In genomic region chr12:49664591-49665146, GRCh38 we compare ENCODE assay signal across 9 cellular contexts. TPM values are rescaled to one million over a fixed set of nuclear protein-coding genes. Genes with fewer than 3 reads are reported as not detected.
DNase-seq lines count a peak whose midpoint lies in the region; ATAC-seq and TF ChIP-seq lines count a peak whose summit lies in the region.
"Had no signal": no experiment of that assay in that cellular context is flagged by ENCODE, and none has a peak within 500 bp of the region (broad histone marks: within the 10 kb centered on the region; RNA-seq: fewer than 3 reads in every experiment).

No MANE protein-coding gene starts in this region.

- H2AK5ac ChIP-seq in neuronal stem cell (ENCODE audit: low read depth, low read length), result no peak overlapping the region

- H3K36me3 ChIP-seq in neuronal stem cell (replicated peaks in 1 of 2; ENCODE audit: control insufficient read depth in 2 of 2, insufficient read depth in 2 of 2, low read length in 2 of 2) (peaks cover 2 to 38% of the 10 kb centered on the region in 2 donors), suprapubic skin (no peaks in the 10 kb centered on the region), Karpas-422 (ENCODE audit: insufficient read depth, low read length) (no peaks in the 10 kb centered on the region)

- no peak overlapping the region for H2BK120ac ChIP-seq in neuronal stem cell (ENCODE audit: low read depth, low read length)

- H3K4me3 ChIP-seq in neuronal stem cell (ENCODE audit: low read length in 2 of 2) (no peak overlapping the region), suprapubic skin (no peak overlapping the region), Karpas-422 (ENCODE audit: low read length) (no peak overlapping the region)
- H3K4me3 ChIP-seq: SK-N-MC had no signal

- no peaks in the 10 kb centered on the region for H3K27me3 ChIP-seq in neuronal stem cell (ENCODE audit: control insufficient read depth in 3 of 3, insufficient read depth in 3 of 3, low read depth in 1 of 3, low read length in 3 of 3)
- H3K27me3 ChIP-seq in suprapubic skin, result no peaks in the 10 kb centered on the region
- no peaks in the 10 kb centered on the region for H3K27me3 ChIP-seq in Karpas-422 (ENCODE audit: low read length)

- H3K4me2 ChIP-seq in neuronal stem cell (ENCODE audit: insufficient read depth, low read length, poor library complexity, severe bottlenecking) (no peak overlapping the region), Karpas-422 (ENCODE audit: low read depth, low read length, poor library complexity, severe bottlenecking) (no peak overlapping the region)

- no peaks in the 10 kb centered on the region for H3K9me2 ChIP-seq in Karpas-422 (replicated peaks; ENCODE audit: insufficient read depth, low read length)

- ATAC-seq in GM18909 (IDR thresholded peaks at IDR 0.05; ENCODE audit: poor library complexity, unreplicated experiment), result peak; percentile 69
- peak; percentile 58 for ATAC-seq in HG02973 (IDR thresholded peaks at IDR 0.05; ENCODE audit: unreplicated experiment)
- ATAC-seq in activated naive CD4-positive, alpha-beta T cell treated with anti-CD3 and anti-CD28 coated beads, Interleukin-2, amount 50 U/mL, for 72 hours, result peak in 1 of 2 donors; percentile 15
- no peak for ATAC-seq in naive thymus-derived CD8-positive, alpha-beta T cell

- H3K18ac ChIP-seq in neuronal stem cell (ENCODE audit: low read length), result no peak overlapping the region

- no peak for TF ChIP-seq CTCF in suprapubic skin (IDR thresholded peaks at IDR 0.05)

- peaks cover 60 to 96% (median 93%) of the 10 kb centered on the region in 4 donors for H3K4me1 Mint-ChIP-seq in naive thymus-derived CD8-positive, alpha-beta T cell

- no peak overlapping the region for H2BK5ac ChIP-seq in neuronal stem cell (ENCODE audit: low read length)

- H3K4ac ChIP-seq in neuronal stem cell (ENCODE audit: low read length), result no peak overlapping the region

- H4K8ac ChIP-seq in neuronal stem cell (ENCODE audit: low read depth, low read length), result no peak overlapping the region

- POLR2A ChIA-PET in naive thymus-derived CD8-positive, alpha-beta T cell (lab: Charles Lee), result interaction anchor here (0.6 to 4.7 kb wide), 5 partner anchors 8 to 167 kb away, joined by 3 to 73 read pairs (median 7); partner anchors contain the start of genes FMNL3, PRPF40B and TMBIM6

- peak overlapping the region in 9 of 10 donors; percentile 14 to 78 (median 53) for H3K4me3 Mint-ChIP-seq in naive thymus-derived CD8-positive, alpha-beta T cell

- no CpG with 5 or more reads among the region's 4 CpGs for WGBS in neuronal stem cell (ENCODE audit: extremely low coverage in 2 of 2, insufficient read length in 2 of 2, insufficient replicate concordance in 1 of 2), 2 donors
- WGBS in suprapubic skin, result 93% methylated on average over 4 of the region's 4 CpGs

- H3K4me1 ChIP-seq in neuronal stem cell (ENCODE audit: control insufficient read depth in 2 of 2, insufficient read depth in 1 of 2, low read depth in 1 of 2, low read length in 2 of 2) (peaks cover 2 to 14% of the 10 kb centered on the region in 2 donors), suprapubic skin (peaks cover 34% of the 10 kb centered on the region), Karpas-422 (ENCODE audit: low read length) (peaks cover 27% of the 10 kb centered on the region)

- H3K9ac ChIP-seq in neuronal stem cell (ENCODE audit: low read depth, low read length, poor library complexity) (no peak overlapping the region), Karpas-422 (ENCODE audit: low read length) (no peak overlapping the region)

- H3K27ac Mint-ChIP-seq in activated naive CD4-positive, alpha-beta T cell treated with anti-CD3 and anti-CD28 coated beads, Interleukin-2, amount 50 U/mL, for 72 hours, result peak overlapping the region; percentile 79 to 90
- H3K27ac Mint-ChIP-seq in naive thymus-derived CD8-positive, alpha-beta T cell, result peak overlapping the region; percentile 71 to 99 (median 93)

- H3K79me1 ChIP-seq in neuronal stem cell (ENCODE audit: low read depth, low read length), result no peaks in the 10 kb centered on the region

- H3K27ac ChIP-seq in neuronal stem cell (replicated peaks; ENCODE audit: low read length) (no peak overlapping the region), suprapubic skin (no peak overlapping the region), Karpas-422 (ENCODE audit: low read length) (no peak overlapping the region)
- H3K27ac ChIP-seq: SK-N-MC had no signal

- peaks cover 0 to 1% of the 10 kb centered on the region in 2 donors for H3K9me3 ChIP-seq in neuronal stem cell (replicated peaks in 1 of 2; ENCODE audit: control insufficient read depth in 2 of 2, insufficient read depth in 1 of 2, low read depth in 1 of 2, low read length in 2 of 2)
- H3K9me3 ChIP-seq in suprapubic skin, result no peaks in the 10 kb centered on the region
- H3K9me3 ChIP-seq in Karpas-422 (ENCODE audit: low read length), result no peaks in the 10 kb centered on the region

- TF ChIP-seq POLR2A in suprapubic skin (IDR thresholded peaks at IDR 0.05), result no peak

- no peak for DNase-seq in activated naive CD4-positive, alpha-beta T cell treated with anti-CD3 and anti-CD28 coated beads, Interleukin-2, amount 50 U/mL, for 72 hours (ENCODE audit: low spot score in 2 of 2)
- no peak for DNase-seq in naive thymus-derived CD8-positive, alpha-beta T cell
- DNase-seq in neuronal stem cell (ENCODE audit: low spot score), result no peak
- DNase-seq in stimulated activated CD4-positive, alpha-beta T cell treated with anti-CD3 and anti-CD28 coated beads, Interleukin-4, amount 100 ng/mL, for 4 hours, result no peak
- no peak for DNase-seq in suprapubic skin (ENCODE audit: low spot score in 2 of 2)
- DNase-seq in Karpas-422, result no peak

- H3K9me3 Mint-ChIP-seq in activated naive CD4-positive, alpha-beta T cell treated with anti-CD3 and anti-CD28 coated beads, Interleukin-2, amount 50 U/mL, for 72 hours, result no peaks in the 10 kb centered on the region
- peaks cover 0 to 3% (median 0%) of the 10 kb centered on the region in 9 donors for H3K9me3 Mint-ChIP-seq in naive thymus-derived CD8-positive, alpha-beta T cell

- TF ChIP-seq EP300 in suprapubic skin (IDR thresholded peaks at IDR 0.05), result no peak

- H4K91ac ChIP-seq in neuronal stem cell (ENCODE audit: low read depth, low read length, poor library complexity), result no peak overlapping the region

- no peak overlapping the region for H2BK15ac ChIP-seq in neuronal stem cell (ENCODE audit: low read length)

- H3K36me3 Mint-ChIP-seq in activated naive CD4-positive, alpha-beta T cell treated with anti-CD3 and anti-CD28 coated beads, Interleukin-2, amount 50 U/mL, for 72 hours, result peaks cover 19 to 29% of the 10 kb centered on the region in 2 donors
- peaks cover 6 to 26% (median 18%) of the 10 kb centered on the region in 3 donors for H3K36me3 Mint-ChIP-seq in naive thymus-derived CD8-positive, alpha-beta T cell

- no peak overlapping the region for H3K14ac ChIP-seq in neuronal stem cell (ENCODE audit: low read length)

- no peaks in the 10 kb centered on the region for H3K27me3 Mint-ChIP-seq in naive thymus-derived CD8-positive, alpha-beta T cell

- no peaks in the 10 kb centered on the region for H4K20me1 ChIP-seq in Karpas-422 (ENCODE audit: insufficient read depth, low read depth, low read length)

- H3K23ac ChIP-seq in neuronal stem cell (ENCODE audit: low read depth, low read length, poor library complexity), result no peak overlapping the region

- no peak overlapping the region for H2BK12ac ChIP-seq in neuronal stem cell (ENCODE audit: low read length)

- no peak overlapping the region for H2AFZ ChIP-seq in neuronal stem cell (ENCODE audit: low read length)
- no peak overlapping the region for H2AFZ ChIP-seq in Karpas-422 (ENCODE audit: low read length)

- H3K79me2 ChIP-seq in Karpas-422 (ENCODE audit: low read length), result no peaks in the 10 kb centered on the region

RNA-seq across cellular contexts. Expression of gene PRPF40B, which starts 41.3 kb away (rescaled TPM):
- 10 to 100 TPM in 1 of 2 donors, 1 to 10 TPM in 1; 5.1 to 10.1 TPM for total RNA-seq in activated naive CD4-positive, alpha-beta T cell treated with anti-CD3 and anti-CD28 coated beads, Interleukin-2, amount 50 U/mL, for 72 hours
- 10 to 100 TPM; 13.6 to 16.7 TPM for total RNA-seq in naive thymus-derived CD8-positive, alpha-beta T cell
- polyA plus RNA-seq in naive thymus-derived CD8-positive, alpha-beta T cell, result 1 to 10 TPM; 1.5 to 4.0 (median 2.3) TPM
- 20.1 TPM for polyA plus RNA-seq in neuronal stem cell (2013, experiment 1 of 2)
- 20.2 TPM for polyA plus RNA-seq in neuronal stem cell (2013, experiment 2 of 2)
- 10 to 100 TPM; 10.1 to 38.9 (median 15.4) TPM for total RNA-seq in suprapubic skin
- 5.0 and 14.1 TPM in 2 replicates for total RNA-seq in Karpas-422 (2014; rRNA removed; shearing (Covaris generic); ENCODE audit: low replicate concordance)

RNA-seq across cellular contexts. Expression of gene FMNL3, which starts 42.5 kb away (rescaled TPM):
- 10 to 100 TPM; 25.9 to 27.6 TPM for total RNA-seq in activated naive CD4-positive, alpha-beta T cell treated with anti-CD3 and anti-CD28 coated beads, Interleukin-2, amount 50 U/mL, for 72 hours
- total RNA-seq in naive thymus-derived CD8-positive, alpha-beta T cell, result 10 to 100 TPM; 34.4 to 36.5 TPM
- 10 to 100 TPM in 1 of 3 donors, 1 to 10 TPM in 2; 7.6 to 12.1 (median 8.4) TPM for polyA plus RNA-seq in naive thymus-derived CD8-positive, alpha-beta T cell
- 8.2 TPM for polyA plus RNA-seq in neuronal stem cell (2013, experiment 1 of 2)
- 8.1 TPM for polyA plus RNA-seq in neuronal stem cell (2013, experiment 2 of 2)
- 1 to 10 TPM; 3.2 to 8.4 (median 6.7) TPM for total RNA-seq in suprapubic skin
- 6.7 and 11.4 TPM in 2 replicates for total RNA-seq in Karpas-422 (2014; rRNA removed; shearing (Covaris generic); ENCODE audit: low replicate concordance)

RNA-seq across cellular contexts. Expression of gene FAM186B, which starts 59.2 kb away (rescaled TPM):
- under 1 TPM; 0.16 to 0.18 TPM for total RNA-seq in activated naive CD4-positive, alpha-beta T cell treated with anti-CD3 and anti-CD28 coated beads, Interleukin-2, amount 50 U/mL, for 72 hours
- total RNA-seq in naive thymus-derived CD8-positive, alpha-beta T cell, result under 1 TPM; 0.31 to 0.33 TPM
- under 1 TPM in 1 of 3 donors, not detected in 2; 0.14 TPM for polyA plus RNA-seq in naive thymus-derived CD8-positive, alpha-beta T cell
- 0.18 TPM for polyA plus RNA-seq in neuronal stem cell (2013, experiment 1 of 2)
- 0.14 TPM for polyA plus RNA-seq in neuronal stem cell (2013, experiment 2 of 2)
- 1 to 10 TPM in 2 of 4 donors, under 1 TPM in 1, not detected in 1; 0.44 to 1.9 (median 1.1) TPM for total RNA-seq in suprapubic skin
- 1.1 TPM in 1 of 2 replicates, not detected in the other for total RNA-seq in Karpas-422 (2014; rRNA removed; shearing (Covaris generic); ENCODE audit: low replicate concordance)

Comparison
In these comparisons a context has a peak if more than half of its experiments do, and no peak if none do; other contexts are left out.
1. ATAC-seq: peak in GM18909 (single experiment) and HG02973 (single experiment); none in naive thymus-derived CD8-positive, alpha-beta T cell (0 of 2).